8 cellular contexts compared by ENCODE assay signal in the genomic region with DNA sequence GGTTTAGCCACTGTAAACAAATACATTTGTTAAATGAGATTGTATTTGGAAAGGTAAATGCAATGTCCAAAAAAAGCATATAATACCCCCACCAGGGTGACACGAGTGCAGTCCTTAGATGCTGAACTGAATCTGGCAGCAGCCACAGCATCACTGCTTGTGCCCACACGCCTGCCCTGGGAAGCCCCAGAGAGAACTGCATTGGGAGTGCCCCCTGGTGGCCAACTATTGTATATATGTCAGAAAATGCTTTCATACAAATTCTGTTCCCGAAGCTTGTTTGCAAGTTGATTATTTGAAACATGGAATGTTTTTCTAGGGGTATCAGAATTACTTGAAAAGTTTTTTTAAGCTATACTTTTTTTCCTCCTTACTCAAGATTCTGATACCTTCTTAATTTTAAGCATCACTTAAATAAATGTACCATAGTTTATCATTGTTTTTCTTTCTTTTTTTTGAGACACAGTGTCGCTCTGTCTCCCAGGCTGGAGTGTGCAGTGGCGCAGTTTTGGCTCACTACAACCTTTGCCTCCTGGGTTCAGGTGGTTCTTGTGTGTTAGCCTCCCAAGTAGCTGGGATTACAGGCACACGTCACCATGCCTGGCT. TPM values are rescaled to one million over a fixed set of nuclear protein-coding genes. Genes with fewer than 3 reads are reported as not detected.
DNase-seq lines count a peak whose midpoint lies in the region; ATAC-seq, FAIRE-seq and TF ChIP-seq lines count a peak whose summit lies in the region.

No MANE protein-coding gene starts in this region.

- H3K9me3 ChIP-seq in WERI-Rb-1 (ENCODE audit: severe bottlenecking) (no peaks in the 10 kb centered on the region), keratinocyte (ENCODE audit: control insufficient read depth, low read depth, low read length) (no peaks in the 10 kb centered on the region)

- no peaks in the 10 kb centered on the region for H4K20me1 ChIP-seq in keratinocyte (ENCODE audit: control insufficient read depth, extremely low read depth, insufficient read depth, low read length)

- H3K36me3 ChIP-seq in WERI-Rb-1 (no peaks in the 10 kb centered on the region; the same call in 1 of the 2 replicates), keratinocyte (ENCODE audit: control insufficient read depth in 2 of 2, extremely low read depth in 1 of 2, insufficient read depth in 2 of 2, low read length in 2 of 2) (no peaks in the 10 kb centered on the region)

- in situ Hi-C loops in T47D (cut with HindIII; ENCODE audit: low pct_unique_long_range_greater_than_20kb, low sequenced_read_pairs), result no loop called here

- H3K27ac ChIP-seq in WERI-Rb-1 (no peak overlapping the region), keratinocyte (ENCODE audit: control insufficient read depth, insufficient read depth, low read length) (no peak overlapping the region)

- H3K9ac ChIP-seq in keratinocyte (ENCODE audit: control insufficient read depth, extremely low read depth, insufficient read depth, low read length), result no peak overlapping the region

- H3K4me1 ChIP-seq in keratinocyte (ENCODE audit: control insufficient read depth, extremely low read depth, insufficient read depth, low read length), result no peaks in the 10 kb centered on the region

- no peaks in the 10 kb centered on the region for H3K9me1 ChIP-seq in keratinocyte (ENCODE audit: control insufficient read depth, extremely low read depth, insufficient read depth, low read length)

- no peak overlapping the region for H3K4me2 ChIP-seq in keratinocyte (ENCODE audit: control insufficient read depth, extremely low read depth, insufficient read depth, low read depth, low read length)

- H3K27me3 ChIP-seq in WERI-Rb-1 (ENCODE audit: insufficient read depth, low read depth, severe bottlenecking) (no peaks in the 10 kb centered on the region), keratinocyte (ENCODE audit: control insufficient read depth, extremely low read depth, insufficient read depth, low read length) (no peaks in the 10 kb centered on the region)

- peak; percentile 94 for ATAC-seq in GM18907 (IDR thresholded peaks at IDR 0.05; ENCODE audit: unreplicated experiment)
- ATAC-seq in HG03103 (IDR thresholded peaks at IDR 0.05; ENCODE audit: low read depth, unreplicated experiment), result peak; percentile 94

- peak; percentile 81 for FAIRE-seq in keratinocyte (lab: Jason Lieb, UNC)

- H2AFZ ChIP-seq in keratinocyte (ENCODE audit: control insufficient read depth, low read length), result no peak overlapping the region

- peak; percentile 57 for TF ChIP-seq CTCF in WERI-Rb-1 (IDR thresholded peaks at IDR 0.05; ENCODE audit: low read depth, low read length)
- peak; percentile 70 to 77 (median 75) for TF ChIP-seq CTCF in keratinocyte (optimal IDR thresholded peaks at IDR 0.05 in 1 of 3, IDR thresholded peaks at IDR 0.05 in 1 of 3, conservative IDR thresholded peaks at IDR 0.05 in 1 of 3; ENCODE audit: extremely low read depth in 1 of 3, insufficient read depth in 2 of 3, low read length in 3 of 3)

- H3K4me3 ChIP-seq in WERI-Rb-1 (ENCODE audit: low read depth, low read length) (no peak overlapping the region), keratinocyte (ENCODE audit: control insufficient read depth in 2 of 3, extremely low read depth in 1 of 3, insufficient read depth in 2 of 3, low read depth in 1 of 3, low read length in 3 of 3) (no peak overlapping the region)

- H3K79me2 ChIP-seq in keratinocyte (ENCODE audit: control insufficient read depth, insufficient read depth, low read length), result no peaks in the 10 kb centered on the region

- DNase-seq in Ammon's horn (ENCODE audit: low spot score) (peak; percentile 89), NCI-H2196 treated with DMSO at 0.1 percent for 48 hours (lab: John Stamatoyannopoulos, UW; ENCODE audit: unreplicated experiment) (peak; percentile 49), WERI-Rb-1 (peak; percentile 79), T47D (ENCODE audit: low read depth in 1 of 2, low spot score in 1 of 2) (peak; percentile 85 to 89), keratinocyte (ENCODE audit: low read depth, low spot score) (peak; percentile 30)
- DNase-seq in stimulated activated CD4-positive, alpha-beta T cell treated with anti-CD3 and anti-CD28 coated beads, Interleukin-2, amount 100 ng/mL, for 48 hours, result peak; percentile 85 to 89

- dilution Hi-C loops in keratinocyte (cut with MboI; ENCODE audit: extremely low pct_ligation_motif_present, low sequenced_read_pairs), result loop anchor here (25.0 kb wide), 1 partner anchor 128 kb away; no protein-coding TSS in a partner anchor

RNA-seq across cellular contexts. Expression of a gene that starts 50.1 kb away (rescaled TPM):
- 12.4 to 15.5 TPM (median 14.5 TPM) in 3 replicates for polyA plus RNA-seq in keratinocyte
- polyA plus RNA-seq in keratinocyte (2011; ENCODE audit: low read depth), result 5.2 TPM
- 10.9 and 11.6 TPM in 2 replicates for polyA plus RNA-seq in keratinocyte (2011; cell fraction: cytosol; rRNA removed)
- polyA plus RNA-seq in keratinocyte (2011; cell fraction: nucleus; rRNA removed), result 12.9 and 17.7 TPM in 2 replicates
- polyA plus RNA-seq in keratinocyte (2012; ENCODE audit: low replicate concordance), result 4.0 and 11.9 TPM in 2 replicates
- 14.0 to 27.4 TPM (median 15.2 TPM) in 3 replicates for polyA minus RNA-seq in keratinocyte
- 8.2 TPM for polyA minus RNA-seq in keratinocyte (2011; cell fraction: cytosol; rRNA and poly(A)+ RNA removed)
- 3.8 and 9.5 TPM in 2 replicates for polyA minus RNA-seq in keratinocyte (2011; cell fraction: nucleus; rRNA and poly(A)+ RNA removed)

Comparison
In these comparisons a context has a peak if more than half of its experiments do, and no peak if none do; other contexts are left out.
1. DNase-seq: peak in every context shown above with its lines; median percentile 89 in Ammon's horn; 87 in T47D; 87 in stimulated activated CD4-positive, alpha-beta T cell treated with anti-CD3 and anti-CD28 coated beads, Interleukin-2, amount 100 ng/mL, for 48 hours; 79 in WERI-Rb-1; 49 in NCI-H2196 treated with DMSO at 0.1 percent for 48 hours; 30 in keratinocyte.